1 cellular context compared by ENCODE assay signal in genomic region chr6:101396552-101397173, GRCh38.
TF ChIP-seq lines count a peak whose summit lies in the region.

No MANE protein-coding gene starts in this region.

TF ChIP-seq in HepG2, 621 proteins besides CTCF, POLR2A, EP300 and RAD21 (continued from another document):
- TF ChIP-seq MAF1 (CRISPR knock-in tag; IDR thresholded peaks at IDR 0.05; ENCODE audit: borderline replicate concordance): no peak
- TF ChIP-seq, protein P1, sequence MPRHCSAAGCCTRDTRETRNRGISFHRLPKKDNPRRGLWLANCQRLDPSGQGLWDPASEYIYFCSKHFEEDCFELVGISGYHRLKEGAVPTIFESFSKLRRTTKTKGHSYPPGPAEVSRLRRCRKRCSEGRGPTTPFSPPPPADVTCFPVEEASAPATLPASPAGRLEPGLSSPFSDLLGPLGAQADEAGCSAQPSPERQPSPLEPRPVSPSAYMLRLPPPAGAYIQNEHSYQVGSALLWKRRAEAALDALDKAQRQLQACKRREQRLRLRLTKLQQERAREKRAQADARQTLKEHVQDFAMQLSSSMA (CRISPR knock-in tag; IDR thresholded peaks at IDR 0.05): no peak
- no peak for TF ChIP-seq ISX (CRISPR knock-in tag; conservative IDR thresholded peaks at IDR 0.05)
- TF ChIP-seq ZNF230 (CRISPR knock-in tag; IDR thresholded peaks at IDR 0.05): no peak
- TF ChIP-seq, protein P2, sequence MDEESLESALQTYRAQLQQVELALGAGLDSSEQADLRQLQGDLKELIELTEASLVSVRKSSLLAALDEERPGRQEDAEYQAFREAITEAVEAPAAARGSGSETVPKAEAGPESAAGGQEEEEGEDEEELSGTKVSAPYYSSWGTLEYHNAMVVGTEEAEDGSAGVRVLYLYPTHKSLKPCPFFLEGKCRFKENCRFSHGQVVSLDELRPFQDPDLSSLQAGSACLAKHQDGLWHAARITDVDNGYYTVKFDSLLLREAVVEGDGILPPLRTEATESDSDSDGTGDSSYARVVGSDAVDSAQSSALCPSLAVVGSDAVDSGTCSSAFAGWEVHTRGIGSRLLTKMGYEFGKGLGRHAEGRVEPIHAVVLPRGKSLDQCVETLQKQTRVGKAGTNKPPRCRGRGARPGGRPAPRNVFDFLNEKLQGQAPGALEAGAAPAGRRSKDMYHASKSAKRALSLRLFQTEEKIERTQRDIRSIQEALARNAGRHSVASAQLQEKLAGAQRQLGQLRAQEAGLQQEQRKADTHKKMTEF (CRISPR knock-in tag; IDR thresholded peaks at IDR 0.05): no peak
- TF ChIP-seq ZNF883 (CRISPR knock-in tag; IDR thresholded peaks at IDR 0.05; ENCODE audit: not compliant biosample characterization): no peak
- TF ChIP-seq, protein P3, sequence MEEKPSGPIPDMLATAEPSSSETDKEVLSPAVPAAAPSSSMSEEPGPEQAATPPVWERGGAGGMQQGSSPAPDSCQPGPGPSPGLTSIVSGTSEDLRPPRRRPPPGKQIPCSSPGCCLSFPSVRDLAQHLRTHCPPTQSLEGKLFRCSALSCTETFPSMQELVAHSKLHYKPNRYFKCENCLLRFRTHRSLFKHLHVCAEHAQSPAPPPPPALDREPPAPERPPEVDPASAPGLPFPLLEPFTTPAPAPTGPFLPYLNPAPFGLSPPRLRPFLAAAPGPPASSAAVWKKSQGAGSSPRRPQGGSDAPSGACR (CRISPR knock-in tag; IDR thresholded peaks at IDR 0.05): no peak
- no peak for TF ChIP-seq RAD51 (IDR thresholded peaks at IDR 0.05; ENCODE audit: borderline replicate concordance)
- TF ChIP-seq KAT8 (CRISPR knock-in tag; IDR thresholded peaks at IDR 0.05): 0 out of 2 replicates have a peak, but pooled peaks have one; percentile 31
- no peak for TF ChIP-seq ZNF878 (CRISPR knock-in tag; IDR thresholded peaks at IDR 0.05)
- TF ChIP-seq ZFX (CRISPR knock-in tag; IDR thresholded peaks at IDR 0.05; ENCODE audit: low read depth): no peak
- TF ChIP-seq ZNF530 (CRISPR knock-in tag; IDR thresholded peaks at IDR 0.05; ENCODE audit: low read depth): no peak
- TF ChIP-seq EZH2 (conservative IDR thresholded peaks at IDR 0.05; ENCODE audit: low read depth, low read length): no peak
- TF ChIP-seq HNRNPUL1 (IDR thresholded peaks at IDR 0.05; ENCODE audit: low read depth, low read length): no peak
- TF ChIP-seq ZBTB34 (CRISPR knock-in tag; IDR thresholded peaks at IDR 0.05): no peak
- 0 out of 2 replicates have a peak, but pooled peaks have one; percentile 57 for TF ChIP-seq ZFP36L2 (CRISPR knock-in tag; IDR thresholded peaks at IDR 0.05)
- no peak for TF ChIP-seq MED13 (CRISPR knock-in tag; IDR thresholded peaks at IDR 0.05)
- no peak for TF ChIP-seq ELF4 (CRISPR knock-in tag; IDR thresholded peaks at IDR 0.05; ENCODE audit: borderline replicate concordance)
- TF ChIP-seq MEF2D (CRISPR knock-in tag; IDR thresholded peaks at IDR 0.05): no peak
- no peak for TF ChIP-seq ADNP (CRISPR knock-in tag; IDR thresholded peaks at IDR 0.05)
- TF ChIP-seq ZHX2 (IDR thresholded peaks at IDR 0.05; ENCODE audit: low read depth): no peak
- no peak for TF ChIP-seq ZHX2 (CRISPR knock-in tag; IDR thresholded peaks at IDR 0.05; ENCODE audit: borderline replicate concordance)
- TF ChIP-seq ZSCAN25 (CRISPR knock-in tag; IDR thresholded peaks at IDR 0.05): no peak
- no peak for TF ChIP-seq DMAP1 (CRISPR knock-in tag; IDR thresholded peaks at IDR 0.05)
- peak; percentile 71; the same call in 1 of the 2 replicates for TF ChIP-seq ZNF335 (CRISPR knock-in tag; IDR thresholded peaks at IDR 0.05)
- TF ChIP-seq SSRP1 (CRISPR knock-in tag; IDR thresholded peaks at IDR 0.05): no peak
- 0 out of 2 replicates have a peak, but pooled peaks have one; percentile 22 for TF ChIP-seq REPIN1 (CRISPR knock-in tag; IDR thresholded peaks at IDR 0.05; ENCODE audit: borderline replicate concordance, low read depth)
- TF ChIP-seq ZNF451 (CRISPR knock-in tag; IDR thresholded peaks at IDR 0.05): no peak
- TF ChIP-seq ZNF510 (CRISPR knock-in tag; IDR thresholded peaks at IDR 0.05; ENCODE audit: low read depth): no peak
- TF ChIP-seq MEIS2 (CRISPR knock-in tag; IDR thresholded peaks at IDR 0.05): no peak
- TF ChIP-seq JUND (CRISPR knock-in tag; IDR thresholded peaks at IDR 0.05): no peak
- TF ChIP-seq, protein P4, sequence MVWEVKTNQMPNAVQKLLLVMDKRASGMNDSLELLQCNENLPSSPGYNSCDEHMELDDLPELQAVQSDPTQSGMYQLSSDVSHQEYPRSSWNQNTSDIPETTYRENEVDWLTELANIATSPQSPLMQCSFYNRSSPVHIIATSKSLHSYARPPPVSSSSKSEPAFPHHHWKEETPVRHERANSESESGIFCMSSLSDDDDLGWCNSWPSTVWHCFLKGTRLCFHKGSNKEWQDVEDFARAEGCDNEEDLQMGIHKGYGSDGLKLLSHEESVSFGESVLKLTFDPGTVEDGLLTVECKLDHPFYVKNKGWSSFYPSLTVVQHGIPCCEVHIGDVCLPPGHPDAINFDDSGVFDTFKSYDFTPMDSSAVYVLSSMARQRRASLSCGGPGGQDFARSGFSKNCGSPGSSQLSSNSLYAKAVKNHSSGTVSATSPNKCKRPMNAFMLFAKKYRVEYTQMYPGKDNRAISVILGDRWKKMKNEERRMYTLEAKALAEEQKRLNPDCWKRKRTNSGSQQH (CRISPR knock-in tag; IDR thresholded peaks at IDR 0.05; ENCODE audit: low read depth): no peak
- no peak for TF ChIP-seq ZNF75D (CRISPR knock-in tag; IDR thresholded peaks at IDR 0.05; ENCODE audit: borderline replicate concordance)
